8 cellular contexts compared by ENCODE assay signal in the genomic region with DNA sequence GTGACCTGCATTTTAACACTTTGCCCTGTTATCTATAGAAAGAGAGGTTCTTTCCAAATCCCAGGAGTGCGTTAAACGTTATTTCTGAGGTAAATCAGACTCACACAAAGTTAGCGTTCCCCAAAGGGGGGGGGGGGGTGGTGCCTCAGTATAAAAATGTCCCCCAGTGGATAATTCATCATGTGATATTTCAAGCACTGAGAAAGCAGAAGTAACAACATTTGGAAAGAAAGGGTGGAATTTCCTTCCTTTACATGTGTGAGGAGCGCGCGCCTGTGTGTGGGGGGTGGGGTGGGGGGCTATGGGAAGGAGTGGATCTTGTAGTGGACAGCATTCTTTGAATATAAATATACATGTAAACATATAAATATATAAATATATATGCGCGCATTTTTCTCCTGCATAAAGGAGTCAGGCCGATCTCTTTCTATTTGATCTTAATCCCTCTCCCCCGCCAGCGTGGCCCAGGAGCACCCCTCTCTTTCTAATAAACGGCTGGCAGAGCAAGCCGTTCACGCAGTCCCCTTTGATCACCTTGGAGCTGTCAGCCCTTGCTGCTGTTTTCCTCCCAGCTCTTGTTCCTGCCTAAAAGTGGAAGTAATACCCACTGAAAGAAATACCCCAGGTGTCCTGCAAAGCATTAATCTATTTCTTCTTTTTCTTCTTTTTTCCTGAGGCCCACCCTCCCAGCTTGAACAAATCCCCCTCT.
DNase-seq lines count a peak whose midpoint lies in the region; ATAC-seq and TF ChIP-seq lines count a peak whose summit lies in the region.

No MANE protein-coding gene starts in this region.

- peak; percentile 41 for ATAC-seq in body of pancreas

- TF ChIP-seq POLR2A in body of pancreas (IDR thresholded peaks at IDR 0.05): no peak

- H3K4me1 ChIP-seq in DOHH2 (ENCODE audit: control insufficient read depth, low read length) (peaks cover 52% of the 10 kb centered on the region), KMS-11 (ENCODE audit: low read depth, poor library complexity, severe bottlenecking) (no peaks in the 10 kb centered on the region), body of pancreas (no peaks in the 10 kb centered on the region), thymus (ENCODE audit: control insufficient read depth, insufficient read depth, low read length) (no peaks in the 10 kb centered on the region)

- H3K79me2 ChIP-seq in DOHH2 (ENCODE audit: control insufficient read depth, low read length): no peaks in the 10 kb centered on the region
- no peaks in the 10 kb centered on the region for H3K79me2 ChIP-seq in KMS-11 (ENCODE audit: insufficient read depth, low read depth)

- H3K4me2 ChIP-seq in DOHH2 (ENCODE audit: low read length) (peak overlapping the region; percentile 74), KMS-11 (peak overlapping the region; percentile 29)

- no peaks in the 10 kb centered on the region for H4K20me1 ChIP-seq in DOHH2 (ENCODE audit: control insufficient read depth, insufficient read depth, low read depth, low read length)
- H4K20me1 ChIP-seq in KMS-11 (ENCODE audit: insufficient read depth): no peaks in the 10 kb centered on the region

- intact Hi-C loops in body of pancreas (cut with DNase I): no loop called here

- 19 to 26% methylated on average over 14 of the region's 14 CpGs for WGBS in body of pancreas, 2 donors
- WGBS in thymus: 3% methylated on average over 14 of the region's 14 CpGs

- H2AFZ ChIP-seq in KMS-11 (ENCODE audit: low read depth): peak overlapping the region; percentile 58

- no peaks in the 10 kb centered on the region for H3K27me3 ChIP-seq in DOHH2 (ENCODE audit: control insufficient read depth, low read length)
- no peaks in the 10 kb centered on the region for H3K27me3 ChIP-seq in KMS-11 (ENCODE audit: insufficient read depth, low read depth)
- no peaks in the 10 kb centered on the region for H3K27me3 ChIP-seq in body of pancreas
- H3K27me3 ChIP-seq in layer of hippocampus (ENCODE audit: control insufficient read depth, insufficient read depth, low read length): no peaks in the 10 kb centered on the region
- H3K27me3 ChIP-seq in thymus (ENCODE audit: control insufficient read depth, insufficient read depth): peaks cover 4% of the 10 kb centered on the region

- H3K4me3 ChIP-seq in DOHH2 (ENCODE audit: low read length): peak overlapping the region; percentile 76
- peak overlapping the region; percentile 68 for H3K4me3 ChIP-seq in KMS-11 (IDR thresholded peaks at IDR 0.05; ENCODE audit: insufficient read depth, low read depth, low read length)
- peak overlapping the region in 1 of 2 donors; percentile 30 for H3K4me3 ChIP-seq in body of pancreas
- H3K4me3 ChIP-seq in thymus (ENCODE audit: low read length): peak overlapping the region; percentile 31

- DNase-seq in body of pancreas (no peak), T-helper 9 cell (no peak), GM10266 (ENCODE audit: extremely low spot score) (no peak), KG1 (lab: John Stamatoyannopoulos, UW) (no peak)

- H3K27ac ChIP-seq in DOHH2 (ENCODE audit: low read depth, low read length) (peak overlapping the region; percentile 92), KMS-11 (no peak overlapping the region), body of pancreas (peak overlapping the region in 3 of 4 donors; percentile 27 to 68 (median 54)), layer of hippocampus (ENCODE audit: low read depth, low read length) (peak overlapping the region; percentile 76), thymus (ENCODE audit: low read depth) (no peak overlapping the region)

- TF ChIP-seq CTCF in DOHH2 (IDR thresholded peaks at IDR 0.05; ENCODE audit: low read depth, low read length, poor library complexity, severe bottlenecking) (no peak), KMS-11 (conservative IDR thresholded peaks at IDR 0.05; ENCODE audit: low read depth, low read length) (no peak), body of pancreas (IDR thresholded peaks at IDR 0.05) (no peak), GM10266 (IDR thresholded peaks at IDR 0.05; ENCODE audit: control insufficient read depth, insufficient read depth, low read depth, missing control alignments) (no peak)

- H3K9me2 ChIP-seq in DOHH2 (replicated peaks; ENCODE audit: control insufficient read depth, low read length): no peaks in the 10 kb centered on the region

- H3F3A ChIP-seq in DOHH2 (ENCODE audit: control insufficient read depth, insufficient read depth): peaks cover 33% of the 10 kb centered on the region

- H3K36me3 ChIP-seq in DOHH2 (ENCODE audit: control insufficient read depth, low read length) (peaks cover 8% of the 10 kb centered on the region; the same call in 1 of the 2 replicates), KMS-11 (ENCODE audit: insufficient read depth) (no peaks in the 10 kb centered on the region), body of pancreas (replicated peaks in 1 of 2; ENCODE audit: insufficient read depth in 1 of 2, low read depth in 2 of 2) (no peaks in the 10 kb centered on the region), thymus (ENCODE audit: control insufficient read depth, insufficient read depth) (no peaks in the 10 kb centered on the region)

- H3K9me3 ChIP-seq in DOHH2 (ENCODE audit: control insufficient read depth, insufficient read depth, low read length) (peaks cover 5% of the 10 kb centered on the region; the same call in 1 of the 2 replicates), body of pancreas (no peaks in the 10 kb centered on the region), thymus (ENCODE audit: control insufficient read depth) (no peaks in the 10 kb centered on the region)

- H3K9ac ChIP-seq in KMS-11: 0 out of 2 replicates have a peak overlapping the region, but pooled peaks have one; percentile 29

Comparison
In these comparisons a context has a peak if more than half of its experiments do, and no peak if none do; other contexts are left out.
1. H3K27ac ChIP-seq: peak in DOHH2 (single experiment), body of pancreas (3 of 4) and layer of hippocampus (single experiment); none in KMS-11 (single experiment) and thymus (single experiment).